Comparison of ENCODE assay signal across 12 cellular contexts in the genomic region with DNA sequence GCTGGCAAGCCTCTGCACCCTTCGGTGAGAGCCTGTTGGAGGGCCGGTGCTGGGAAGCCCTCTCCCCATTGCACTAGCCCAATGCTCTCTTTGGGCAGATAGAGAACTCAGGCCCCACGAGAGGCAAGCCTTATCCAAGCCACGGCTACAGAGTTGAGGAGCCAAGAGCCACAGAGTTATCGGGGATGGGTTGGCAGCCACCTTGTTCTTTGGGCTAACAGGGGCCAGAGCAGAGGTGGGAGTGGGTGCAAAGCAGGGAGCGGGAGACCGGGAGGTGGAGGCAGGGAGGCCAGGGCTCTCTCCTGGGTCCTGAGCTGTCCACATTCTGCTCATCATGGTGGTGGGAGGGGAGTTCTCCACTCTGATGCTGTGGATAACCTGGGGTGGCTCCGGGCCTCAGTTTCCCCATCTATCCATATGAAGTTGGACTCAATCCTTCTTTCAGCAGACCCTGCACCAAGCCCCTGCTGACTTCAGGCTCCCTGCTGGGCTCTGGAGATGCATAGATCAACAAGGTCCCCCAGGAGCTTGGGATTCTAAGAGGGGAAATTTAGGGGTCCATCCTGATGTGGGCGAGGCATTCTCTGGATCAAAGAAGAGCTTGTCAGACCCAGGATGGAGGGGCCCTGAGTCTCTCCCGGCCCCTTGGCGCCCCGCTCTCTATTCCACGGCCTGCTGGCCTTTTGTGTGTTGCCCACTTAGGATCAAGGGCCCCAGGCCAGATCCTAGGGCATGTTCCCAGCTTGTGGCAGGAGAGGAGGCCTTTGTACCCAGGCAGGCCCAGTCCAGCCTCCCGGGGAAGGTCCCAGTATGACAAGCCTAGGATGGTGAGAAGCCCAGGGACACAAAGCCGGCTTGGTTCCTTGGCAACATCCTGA. TPM values are rescaled to one million over a fixed set of nuclear protein-coding genes. Genes with fewer than 3 reads are reported as not detected.
DNase-seq lines count a peak whose midpoint lies in the region; ATAC-seq and TF ChIP-seq lines count a peak whose summit lies in the region.
"Had no signal": no experiment of that assay in that cellular context is flagged by ENCODE, and none has a peak within 500 bp of the region (broad histone marks: within the 10 kb centered on the region; RNA-seq: fewer than 3 reads in every experiment).

No MANE protein-coding gene starts in this region.

- H3K27ac Mint-ChIP-seq in mesothelial cell of epicardium, result no peak overlapping the region
- H3K27ac Mint-ChIP-seq: CD4-positive, CD25-positive, alpha-beta regulatory T cell had no signal

- WGBS in smooth muscle cell (ENCODE audit: low lambda C conversion rate), result 82% methylated on average over 13 of the region's 15 CpGs

- peak overlapping the region; percentile 53 for H3K4me3 Mint-ChIP-seq in mesothelial cell of epicardium
- H3K4me3 Mint-ChIP-seq: CD4-positive, CD25-positive, alpha-beta regulatory T cell had no signal

- H3K4me3 ChIP-seq in HEK293 (ENCODE audit: low read depth, low read length) (no peak overlapping the region), dorsolateral prefrontal cortex (peak overlapping the region in 57 of 59 donors; percentile 43 to 83 (median 69)), smooth muscle cell (no peak overlapping the region), SJCRH30 (no peak overlapping the region; the same call in 1 of the 2 replicates)
- H3K4me3 ChIP-seq: SK-N-MC had no signal

- intact Hi-C loops in dorsolateral prefrontal cortex (cut with DNase I), result loop anchor here in 1 of 2 donors (5.0 kb wide), 1 partner anchor 69 kb away; no protein-coding TSS in a partner anchor

- peak overlapping the region; percentile 70 for H3K4me2 ChIP-seq in smooth muscle cell

- H3K27me3 ChIP-seq in dorsolateral prefrontal cortex (no peaks in the 10 kb centered on the region), smooth muscle cell (ENCODE audit: low read depth) (no peaks in the 10 kb centered on the region), SJCRH30 (no peaks in the 10 kb centered on the region; the same call in none of the 2 replicates)

- H3K9me3 ChIP-seq in HEK293 (ENCODE audit: control insufficient read depth, insufficient read depth, low read depth, low read length) (no peaks in the 10 kb centered on the region), smooth muscle cell (replicated peaks; ENCODE audit: low read depth) (no peaks in the 10 kb centered on the region), SJCRH30 (replicated peaks) (no peaks in the 10 kb centered on the region)

- H3K4me1 ChIP-seq in HEK293 (ENCODE audit: control insufficient read depth, insufficient read depth, low read length), result peaks cover 10% of the 10 kb centered on the region
- peaks cover 26% of the 10 kb centered on the region for H3K4me1 ChIP-seq in smooth muscle cell (ENCODE audit: low read depth)
- H3K4me1 ChIP-seq in SJCRH30, result peaks cover 12% of the 10 kb centered on the region

- no peaks in the 10 kb centered on the region for H3K36me3 ChIP-seq in HEK293 (ENCODE audit: control insufficient read depth in 2 of 2, insufficient read depth in 1 of 2, low read length in 2 of 2)
- H3K36me3 ChIP-seq in smooth muscle cell (ENCODE audit: low read depth), result no peaks in the 10 kb centered on the region
- no peaks in the 10 kb centered on the region for H3K36me3 ChIP-seq in SJCRH30

- DNase-seq in dorsolateral prefrontal cortex (peak in 1 of 10 donors; percentile 10), mesothelial cell of epicardium (ENCODE audit: low spot score in 2 of 2, unreplicated experiment in 2 of 2) (no peak), smooth muscle cell (lab: John Stamatoyannopoulos, UW; ENCODE audit: unreplicated experiment) (no peak), anterior cingulate cortex (lab: John Stamatoyannopoulos, UW) (no peak), SJCRH30 (no peak), islet precursor cell (no peak)
- DNase-seq: activated CD4-positive, alpha-beta T cell treated with anti-CD3 and anti-CD28 coated beads for 48 hours; activated naive CD4-positive, alpha-beta T cell treated with Interleukin-2 at 50 U/mL for 16 hours; CD4-positive, CD25-positive, alpha-beta regulatory T cell had no signal

- POLR2A ChIA-PET in HEK293 (lab: Yijun Ruan, JAX), result no interaction called here

- H3K9me3 Mint-ChIP-seq in mesothelial cell of epicardium, result no peaks in the 10 kb centered on the region
- H3K9me3 Mint-ChIP-seq: CD4-positive, CD25-positive, alpha-beta regulatory T cell had no signal

- CTCF ChIA-PET in HEK293 (lab: Yijun Ruan, JAX), result interaction anchor here (0.6 to 0.8 kb wide), 2 partner anchors 11 to 45 kb away, joined by 3 to 4 read pairs; no protein-coding TSS in a partner anchor

- ATAC-seq in GM21825 (IDR thresholded peaks at IDR 0.05; ENCODE audit: unreplicated experiment), result no peak

- H3K4me1 Mint-ChIP-seq in mesothelial cell of epicardium, result peaks cover 25% of the 10 kb centered on the region
- H3K4me1 Mint-ChIP-seq: CD4-positive, CD25-positive, alpha-beta regulatory T cell had no signal

- H3K9ac ChIP-seq in smooth muscle cell (ENCODE audit: low read depth), result no peak overlapping the region

- H3K27ac ChIP-seq in HEK293 (ENCODE audit: extremely low read depth, low read depth, low read length) (no peak overlapping the region), dorsolateral prefrontal cortex (peak overlapping the region in 58 of 59 donors; percentile 49 to 97 (median 90)), smooth muscle cell (ENCODE audit: low read depth) (peak overlapping the region; percentile 1), SJCRH30 (no peak overlapping the region)
- H3K27ac ChIP-seq: SK-N-MC had no signal

- H3K36me3 Mint-ChIP-seq in mesothelial cell of epicardium, result no peaks in the 10 kb centered on the region
- H3K36me3 Mint-ChIP-seq: CD4-positive, CD25-positive, alpha-beta regulatory T cell had no signal

- H3F3A ChIP-seq in smooth muscle cell (ENCODE audit: low read depth), result no peaks in the 10 kb centered on the region

- H3K79me2 ChIP-seq in smooth muscle cell (ENCODE audit: low read depth), result no peaks in the 10 kb centered on the region

- TF ChIP-seq CTCF in HEK293 (tag by site-specific recombination; IDR thresholded peaks at IDR 0.05) (no peak), dorsolateral prefrontal cortex (IDR thresholded peaks at IDR 0.05 in 54 of 56, conservative IDR thresholded peaks at IDR 0.05 in 2 of 56; ENCODE audit: low read depth in 1 of 56, partially characterized antibody in 56 of 56) (no peak), mesothelial cell of epicardium (IDR thresholded peaks at IDR 0.05; ENCODE audit: unreplicated experiment) (no peak), smooth muscle cell (IDR thresholded peaks at IDR 0.05; ENCODE audit: borderline replicate concordance, insufficient read depth, poor library complexity, severe bottlenecking) (no peak)

- H4K20me1 ChIP-seq in smooth muscle cell (ENCODE audit: low read depth), result no peaks in the 10 kb centered on the region

- H2AFZ ChIP-seq in smooth muscle cell (ENCODE audit: low read depth), result no peak overlapping the region

- peaks cover 4% of the 10 kb centered on the region for H3K27me3 Mint-ChIP-seq in mesothelial cell of epicardium (ENCODE audit: low read depth)
- H3K27me3 Mint-ChIP-seq: CD4-positive, CD25-positive, alpha-beta regulatory T cell had no signal

TF ChIP-seq in HEK293, 187 proteins besides CTCF, POLR2A, EP300 and RAD21:
- TF ChIP-seq, protein P1, sequence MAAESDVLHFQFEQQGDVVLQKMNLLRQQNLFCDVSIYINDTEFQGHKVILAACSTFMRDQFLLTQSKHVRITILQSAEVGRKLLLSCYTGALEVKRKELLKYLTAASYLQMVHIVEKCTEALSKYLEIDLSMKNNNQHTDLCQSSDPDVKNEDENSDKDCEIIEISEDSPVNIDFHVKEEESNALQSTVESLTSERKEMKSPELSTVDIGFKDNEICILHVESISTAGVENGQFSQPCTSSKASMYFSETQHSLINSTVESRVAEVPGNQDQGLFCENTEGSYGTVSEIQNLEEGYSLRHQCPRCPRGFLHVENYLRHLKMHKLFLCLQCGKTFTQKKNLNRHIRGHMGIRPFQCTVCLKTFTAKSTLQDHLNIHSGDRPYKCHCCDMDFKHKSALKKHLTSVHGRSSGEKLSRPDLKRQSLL (tag by site-specific recombination; IDR thresholded peaks at IDR 0.05), result no peak
- TF ChIP-seq ZBTB7A (tag by site-specific recombination; IDR thresholded peaks at IDR 0.05; ENCODE audit: low read depth), result no peak
- TF ChIP-seq ZNF10 (tag by site-specific recombination; IDR thresholded peaks at IDR 0.05), result no peak
- TF ChIP-seq ZNF544 (tag by site-specific recombination; IDR thresholded peaks at IDR 0.05), result no peak
- no peak for TF ChIP-seq ZNF555 (tag by site-specific recombination; conservative IDR thresholded peaks at IDR 0.05)
- peak; percentile 59 for TF ChIP-seq ZIC2 (tag by site-specific recombination; IDR thresholded peaks at IDR 0.05)
- TF ChIP-seq ZNF670 (tag by site-specific recombination; IDR thresholded peaks at IDR 0.05; ENCODE audit: low read depth), result no peak
- no peak for TF ChIP-seq ZNF529 (tag by site-specific recombination; IDR thresholded peaks at IDR 0.05; ENCODE audit: insufficient replicate concordance)

RNA-seq across cellular contexts. Expression of a gene that starts 0.6 kb away (rescaled TPM):
- total RNA-seq in dorsolateral prefrontal cortex (100 to 1,000 TPM in 3 of 120 experiments, 10 to 100 TPM in 117; 32.3 to 105 (median 74.3) TPM), mesothelial cell of epicardium (2.3 to 3.1 TPM (median 2.5 TPM) in 3 replicates), smooth muscle cell (2.2 and 4.0 TPM in 2 replicates)
- polyA plus RNA-seq in smooth muscle cell, result 2.8 and 5.4 TPM in 2 replicates
- 0.38 and 0.69 TPM in 2 replicates for total RNA-seq in SJCRH30 (2014; rRNA removed; shearing (Covaris generic))
- polyA plus RNA-seq: CD4-positive, CD25-positive, alpha-beta regulatory T cell had no signal

RNA-seq across cellular contexts. Expression of a gene that starts 13.2 kb away (rescaled TPM):
- total RNA-seq in dorsolateral prefrontal cortex, result under 1 TPM in 23 of 120 experiments, not detected in 97; 0.15 to 0.56 (median 0.19) TPM
- total RNA-seq in mesothelial cell of epicardium, result not detected in 3 replicates
- not detected in 2 replicates for total RNA-seq in smooth muscle cell
- not detected in 2 replicates for polyA plus RNA-seq in smooth muscle cell
- total RNA-seq in SJCRH30 (2014; rRNA removed; shearing (Covaris generic)), result not detected in 2 replicates
- total RNA-seq: CD4-positive, CD25-positive, alpha-beta regulatory T cell had no signal
- polyA plus RNA-seq: CD4-positive, CD25-positive, alpha-beta regulatory T cell had no signal

RNA-seq across cellular contexts. Expression of a gene that starts 32.8 kb away (rescaled TPM):
- 1 to 10 TPM in 1 of 120 experiments, under 1 TPM in 1, not detected in 118; 0.93 to 1.5 TPM for total RNA-seq in dorsolateral prefrontal cortex
- not detected in 3 replicates for total RNA-seq in mesothelial cell of epicardium
- not detected in 2 replicates for total RNA-seq in smooth muscle cell
- polyA plus RNA-seq in smooth muscle cell, result not detected in 2 replicates
- total RNA-seq in SJCRH30 (2014; rRNA removed; shearing (Covaris generic)), result not detected in 2 replicates
- total RNA-seq: CD4-positive, CD25-positive, alpha-beta regulatory T cell had no signal
- polyA plus RNA-seq: CD4-positive, CD25-positive, alpha-beta regulatory T cell had no signal

Comparison
In these comparisons a context has a peak if more than half of its experiments do, and no peak if none do; other contexts are left out.
1. H3K27ac ChIP-seq: peak in dorsolateral prefrontal cortex (58 of 59) and smooth muscle cell (single experiment); none in HEK293 (single experiment) and SJCRH30 (single experiment).
2. H3K4me3 ChIP-seq: peak in dorsolateral prefrontal cortex (57 of 59); none in HEK293 (single experiment), smooth muscle cell (single experiment) and SJCRH30 (single experiment).